Comparison of ENCODE assay signal across 10 cellular contexts in the genomic region with DNA sequence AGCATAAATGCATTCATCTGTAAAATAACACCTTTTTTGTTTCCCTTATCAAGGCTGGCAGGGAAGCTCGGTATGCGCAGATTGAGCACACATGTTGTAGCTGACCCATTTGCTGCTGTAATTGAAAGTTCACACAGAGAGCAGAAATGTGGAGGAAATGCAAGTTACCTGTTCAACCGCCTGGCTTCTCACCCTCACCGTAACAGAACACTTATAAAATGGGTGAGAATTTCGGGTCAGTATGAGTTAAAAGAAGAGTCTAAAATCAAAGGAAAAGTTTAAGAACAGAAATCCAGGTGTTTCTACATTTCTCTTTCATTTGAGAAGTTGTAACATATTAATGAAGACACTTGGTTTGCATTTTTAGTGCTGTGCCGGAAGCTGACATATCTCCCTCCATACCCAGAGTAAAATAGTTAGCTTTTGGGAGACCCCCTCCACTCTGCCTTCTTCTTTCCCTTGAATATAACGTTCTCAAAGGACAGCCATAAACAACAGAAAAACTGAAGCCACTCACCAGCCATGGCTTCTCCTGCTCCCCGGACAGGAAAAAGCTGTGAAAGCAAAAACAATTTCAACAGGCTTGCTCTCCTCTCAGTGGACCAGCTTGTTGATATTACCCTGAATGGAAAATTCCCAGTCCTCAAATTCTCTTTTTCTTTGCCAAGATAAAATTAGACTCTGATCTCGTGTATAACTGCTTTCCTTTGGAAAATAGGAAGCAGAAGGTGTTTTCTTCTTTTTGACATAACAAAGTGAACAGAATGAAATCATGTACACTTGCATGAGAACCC. TPM values are rescaled to one million over a fixed set of nuclear protein-coding genes. Genes with fewer than 3 reads are reported as not detected.
DNase-seq lines count a peak whose midpoint lies in the region; ATAC-seq, FAIRE-seq and TF ChIP-seq lines count a peak whose summit lies in the region.
"Had no signal": no experiment of that assay in that cellular context is flagged by ENCODE, and none has a peak within 500 bp of the region (broad histone marks: within the 10 kb centered on the region; RNA-seq: fewer than 3 reads in every experiment).

A gene (minus strand): TSS at position 570 of the 794 bp plus-strand sequence.

- H3K27me3 Mint-ChIP-seq in activated CD8-positive, alpha-beta T cell treated with anti-CD3 and anti-CD28 coated beads, Interleukin-2, amount 10 ng/mL, durations not matched to agents 7 days and 5 days (ENCODE audit: low read depth) = no peaks in the 10 kb centered on the region

- H3K27ac ChIP-seq in kidney (ENCODE audit: low read depth in 2 of 2, low read length in 2 of 2) (peak within 1 kb of the TSS in 1 of 2 donors; percentile 55), upper lobe of left lung (peak within 1 kb of the TSS; percentile 26 to 74 (median 64))
- H3K27ac ChIP-seq: BLaER1 had no signal

- no peak for FAIRE-seq in kidney (lab: Jason Lieb, UNC)

- H3K36me3 ChIP-seq in kidney (ENCODE audit: control insufficient read depth in 1 of 2, insufficient read depth in 2 of 2, low read length in 2 of 2) = no peaks in the 10 kb centered on the region
- no peaks in the 10 kb centered on the region for H3K36me3 ChIP-seq in upper lobe of left lung
- H3K36me3 ChIP-seq: BLaER1 had no signal

- 36 to 45% methylated on average over 9 of the region's 9 CpGs for WGBS in upper lobe of left lung, 2 donors

- peak within 1 kb of the TSS; percentile 82 for H3K27ac Mint-ChIP-seq in activated CD8-positive, alpha-beta T cell treated with anti-CD3 and anti-CD28 coated beads, Interleukin-2, amount 10 ng/mL, durations not matched to agents 7 days and 5 days

- no peak for TF ChIP-seq POLR2A in upper lobe of left lung (IDR thresholded peaks at IDR 0.05)

- no peaks in the 10 kb centered on the region for H3K9me3 ChIP-seq in kidney (ENCODE audit: control insufficient read depth in 1 of 2, low read length in 2 of 2)
- H3K9me3 ChIP-seq in upper lobe of left lung = no peaks in the 10 kb centered on the region
- H3K9me3 ChIP-seq: BLaER1 had no signal

- peaks cover 29% of the 10 kb centered on the region for H3K4me1 Mint-ChIP-seq in activated CD8-positive, alpha-beta T cell treated with anti-CD3 and anti-CD28 coated beads, Interleukin-2, amount 10 ng/mL, durations not matched to agents 7 days and 5 days (ENCODE audit: low read depth)

- peak; percentile 64 for DNase-seq in activated effector memory CD4-positive, alpha-beta T cell treated with anti-CD3 and anti-CD28 coated beads, Interleukin-2, amount 50 U/mL, for 16 hours
- DNase-seq in activated effector memory CD4-positive, alpha-beta T cell treated with Interleukin-2 at 50 U/mL for 16 hours = no peak
- DNase-seq in activated CD8-positive, alpha-beta T cell treated with anti-CD3 and anti-CD28 coated beads, Interleukin-2, amount 10 ng/mL, durations not matched to agents 7 days and 5 days = no peak
- DNase-seq in kidney = no peak
- no peak for DNase-seq in upper lobe of left lung
- no peak for DNase-seq in HuH-7.5 (ENCODE audit: low spot score)
- DNase-seq in left colon = no peak
- DNase-seq in nucleus accumbens (lab: John Stamatoyannopoulos, UW) = no peak

- H3K4me3 Mint-ChIP-seq in activated CD8-positive, alpha-beta T cell treated with anti-CD3 and anti-CD28 coated beads, Interleukin-2, amount 10 ng/mL, durations not matched to agents 7 days and 5 days = peak within 1 kb of the TSS; percentile 53

- H3K27me3 ChIP-seq in upper lobe of left lung = no peaks in the 10 kb centered on the region
- H3K27me3 ChIP-seq: BLaER1 had no signal

- TF ChIP-seq CTCF in kidney (IDR thresholded peaks at IDR 0.05; ENCODE audit: borderline replicate concordance, extremely low read depth, insufficient read depth) (no peak), upper lobe of left lung (IDR thresholded peaks at IDR 0.05) (no peak)

- H3K9me3 Mint-ChIP-seq in activated CD8-positive, alpha-beta T cell treated with anti-CD3 and anti-CD28 coated beads, Interleukin-2, amount 10 ng/mL, durations not matched to agents 7 days and 5 days (ENCODE audit: insufficient read depth) = no peaks in the 10 kb centered on the region

- peaks cover 15% of the 10 kb centered on the region for H3K36me3 Mint-ChIP-seq in activated CD8-positive, alpha-beta T cell treated with anti-CD3 and anti-CD28 coated beads, Interleukin-2, amount 10 ng/mL, durations not matched to agents 7 days and 5 days (ENCODE audit: low read depth)

- intact Hi-C loops in kidney (cut with DNase I) = no loop called here
- intact Hi-C loops in left colon (cut with DNase I, micrococcal nuclease) = no loop called here

- no peaks in the 10 kb centered on the region for H3K4me1 ChIP-seq in kidney (ENCODE audit: control insufficient read depth in 1 of 2, insufficient read depth in 1 of 2, low read depth in 1 of 2, low read length in 2 of 2)
- H3K4me1 ChIP-seq in upper lobe of left lung = peaks cover 0 to 4% (median 0%) of the 10 kb centered on the region in 4 donors
- H3K4me1 ChIP-seq: BLaER1 had no signal

- peak; percentile 51 for ATAC-seq in activated CD8-positive, alpha-beta T cell treated with anti-CD3 and anti-CD28 coated beads, Interleukin-2, amount 10 ng/mL, durations not matched to agents 7 days and 5 days
- ATAC-seq in upper lobe of left lung (ENCODE audit: low FRiP score in 2 of 2) (peak in 1 of 2 donors; percentile 56), left colon (no peak)

- CTCF ChIA-PET in activated CD8-positive, alpha-beta T cell treated with anti-CD3 and anti-CD28 coated beads, Interleukin-2, amount 10 ng/mL, durations not matched to agents 7 days and 5 days (lab: Charles Lee) = interaction anchor here (0.5 to 1.0 kb wide), 4 partner anchors 9 to 70 kb away, joined by 3 to 7 read pairs (median 3); a partner anchor contains a TSS

- H3K9ac ChIP-seq in kidney (ENCODE audit: low read length in 2 of 2) = peak within 1 kb of the TSS in 1 of 2 donors; percentile 41
- H3K9ac ChIP-seq: BLaER1 had no signal

- no peak for TF ChIP-seq EP300 in upper lobe of left lung (IDR thresholded peaks at IDR 0.05)

- POLR2A ChIA-PET in activated CD8-positive, alpha-beta T cell treated with anti-CD3 and anti-CD28 coated beads, Interleukin-2, amount 10 ng/mL, durations not matched to agents 7 days and 5 days (lab: Charles Lee) = no interaction called here

- H3K4me3 ChIP-seq in kidney (ENCODE audit: low read length in 2 of 2) (peak within 1 kb of the TSS; percentile 55 to 58), upper lobe of left lung (peak within 1 kb of the TSS in 3 of 4 donors; percentile 19 to 33 (median 30))
- H3K4me3 ChIP-seq: BLaER1 had no signal

RNA-seq across cellular contexts. Expression of the gene that starts here (rescaled TPM):
- total RNA-seq in activated CD8-positive, alpha-beta T cell treated with anti-CD3 and anti-CD28 coated beads, Interleukin-2, amount 10 ng/mL, durations not matched to agents 7 days and 5 days = not detected
- 0.91 TPM for total RNA-seq in kidney
- 0.45 TPM for polyA plus RNA-seq in kidney (ENCODE audit: insufficient read depth, low read depth, low replicate concordance)
- total RNA-seq in upper lobe of left lung = 1 to 10 TPM in 5 of 6 donors, under 1 TPM in 1; 0.91 to 9.5 (median 1.4) TPM
- total RNA-seq in left colon = under 1 TPM in 1 of 2 donors, not detected in 1; 0.34 TPM
- total RNA-seq: activated naive CD4-positive, alpha-beta T cell treated with anti-CD3 and anti-CD28 coated beads, Interleukin-2, amount 50 U/mL, for 72 hours had no signal

Comparison
In these comparisons a context has a peak if more than half of its experiments do, and no peak if none do; other contexts are left out.
1. Peak in ATAC-seq in activated CD8-positive, alpha-beta T cell treated with anti-CD3 and anti-CD28 coated beads, Interleukin-2, amount 10 ng/mL, durations not matched to agents 7 days and 5 days; RNA of the gene not detected or under 1 TPM.